15 cellular contexts compared by ENCODE assay signal in genomic region chr16:84553873-84554399, GRCh38. TPM values are rescaled to one million over a fixed set of nuclear protein-coding genes. Genes with fewer than 3 reads are reported as not detected.
A peak's percentile ranks its signal among the peaks of the same experiment; 100 is the strongest.
DNase-seq lines count a peak whose midpoint lies in the region; ATAC-seq and TF ChIP-seq lines count a peak whose summit lies in the region.
"Had no signal": no experiment of that assay in that cellular context is flagged by ENCODE, and none has a peak within 500 bp of the region (broad histone marks: within the 10 kb centered on the region; RNA-seq: fewer than 3 reads in every experiment).

No MANE protein-coding gene starts in this region.

- H3K36me3 Mint-ChIP-seq in Caco-2 (ENCODE audit: insufficient read depth, unreplicated experiment) = peaks cover 13% of the 10 kb centered on the region
- no peaks in the 10 kb centered on the region for H3K36me3 Mint-ChIP-seq in activated naive CD8-positive, alpha-beta T cell
- H3K36me3 Mint-ChIP-seq in MCF 10A (ENCODE audit: insufficient read depth, unreplicated experiment) = no peaks in the 10 kb centered on the region

- WGBS in spleen, 5 donors = 58 to 68% (median 62%) methylated on average over 8 to 11 of the region's 11 CpGs
- WGBS in esophagus squamous epithelium, 2 donors = 72 to 100% methylated on average over 2 to 11 of the region's 11 CpGs

- CTCF ChIA-PET in Caco-2 (lab: Charles Lee) = no interaction called here
- CTCF ChIA-PET in MCF 10A (lab: Yijun Ruan, JAX) = interaction anchor here (0.6 kb wide), 1 partner anchor 201 kb away, joined by 3 read pairs; no protein-coding TSS in a partner anchor

- H3K27me3 Mint-ChIP-seq in Caco-2 (ENCODE audit: insufficient read depth, unreplicated experiment) (no peaks in the 10 kb centered on the region), MCF 10A (ENCODE audit: insufficient read depth, unreplicated experiment) (no peaks in the 10 kb centered on the region)
- H3K27me3 Mint-ChIP-seq in activated naive CD8-positive, alpha-beta T cell = no peaks in the 10 kb centered on the region

- no peak for ATAC-seq in GM18502 (IDR thresholded peaks at IDR 0.05; ENCODE audit: poor library complexity, unreplicated experiment)
- ATAC-seq: esophagus mucosa, GM23338, right cardiac atrium had no signal

- H3K27ac ChIP-seq in spleen = peak overlapping the region in 6 of 8 donors; percentile 49 to 76 (median 64)
- H3K27ac ChIP-seq in esophagus squamous epithelium = peak overlapping the region in 1 of 4 donors; percentile 29
- H3K27ac ChIP-seq: cardiac muscle cell, SJCRH30 had no signal

- DNase-seq in Caco-2 (no peak), T-helper 22 cell (ENCODE audit: low read depth) (peak; percentile 48), spleen (peak; percentile 67), MCF 10A (ENCODE audit: unreplicated experiment) (no peak), esophagus squamous epithelium (lab: John Stamatoyannopoulos, UW) (no peak), islet precursor cell (no peak)
- DNase-seq: NCI-H1694, NCI-H774, right cardiac atrium, SJCRH30 had no signal

- TF ChIP-seq CTCF in Caco-2 (IDR thresholded peaks at IDR 0.05; ENCODE audit: insufficient read depth in 1 of 2, low read depth in 1 of 2, low read length in 1 of 2, severe bottlenecking in 1 of 2, unreplicated experiment in 1 of 2) (no peak), spleen (IDR thresholded peaks at IDR 0.05 in 8 of 11, conservative IDR thresholded peaks at IDR 0.05 in 3 of 11) (no peak), MCF 10A (IDR thresholded peaks at IDR 0.05; ENCODE audit: unreplicated experiment) (no peak), esophagus squamous epithelium (IDR thresholded peaks at IDR 0.05) (no peak)

- H3K27me3 ChIP-seq in Caco-2 (replicated peaks; ENCODE audit: control insufficient read depth, insufficient read depth, low read length) (no peaks in the 10 kb centered on the region), spleen (replicated peaks in 1 of 7) (no peaks in the 10 kb centered on the region), esophagus squamous epithelium (peaks cover 0 to 26% (median 0%) of the 10 kb centered on the region in 4 donors)
- H3K27me3 ChIP-seq: cardiac muscle cell, SJCRH30 had no signal

- H3K27ac Mint-ChIP-seq in Caco-2 (ENCODE audit: unreplicated experiment) (peak overlapping the region; percentile 45), MCF 10A (ENCODE audit: low read depth, unreplicated experiment) (no peak overlapping the region)
- peak overlapping the region; percentile 97 for H3K27ac Mint-ChIP-seq in activated naive CD8-positive, alpha-beta T cell
- H3K27ac Mint-ChIP-seq: GM23338 had no signal

- H3K4me1 Mint-ChIP-seq in Caco-2 (ENCODE audit: low read depth, unreplicated experiment) (peaks cover 56% of the 10 kb centered on the region), MCF 10A (ENCODE audit: insufficient read depth, unreplicated experiment) (no peaks in the 10 kb centered on the region)
- H3K4me1 Mint-ChIP-seq in activated naive CD8-positive, alpha-beta T cell (ENCODE audit: low read depth) = peaks cover 64% of the 10 kb centered on the region

- H3K4me3 ChIP-seq in Caco-2 (ENCODE audit: low read depth, low read length) (no peak overlapping the region), spleen (peak overlapping the region in 3 of 8 donors; percentile 20 to 53 (median 25)), esophagus squamous epithelium (peak overlapping the region in 1 of 4 donors; percentile 28)
- H3K4me3 ChIP-seq: cardiac muscle cell, GM23338, SJCRH30 had no signal

- intact Hi-C loops in Caco-2 (cut with micrococcal nuclease; ENCODE audit: unreplicated experiment) (no loop called here), spleen (cut with DNase I; ENCODE audit: low total_unique reads) (loop anchor here (10.0 kb wide), 1 partner anchor 61 kb away; the partner anchor contains the start of gene COTL1), MCF 10A (cut with micrococcal nuclease) (no loop called here), esophagus squamous epithelium (cut with DNase I) (no loop called here)

- no peaks in the 10 kb centered on the region for H3K36me3 ChIP-seq in Caco-2 (ENCODE audit: control insufficient read depth, insufficient read depth, low read length)
- no peaks in the 10 kb centered on the region for H3K36me3 ChIP-seq in spleen
- no peaks in the 10 kb centered on the region for H3K36me3 ChIP-seq in esophagus squamous epithelium
- H3K36me3 ChIP-seq: cardiac muscle cell, SJCRH30 had no signal

- H3K9me3 Mint-ChIP-seq in Caco-2 (ENCODE audit: unreplicated experiment) (no peaks in the 10 kb centered on the region), MCF 10A (ENCODE audit: unreplicated experiment) (no peaks in the 10 kb centered on the region)
- H3K9me3 Mint-ChIP-seq in activated naive CD8-positive, alpha-beta T cell (ENCODE audit: low read depth) = no peaks in the 10 kb centered on the region
- H3K9me3 Mint-ChIP-seq: GM23338 had no signal

- no peak for TF ChIP-seq POLR2A in spleen (IDR thresholded peaks at IDR 0.05)
- peak in 1 of 4 donors; percentile 20 for TF ChIP-seq POLR2A in esophagus squamous epithelium (IDR thresholded peaks at IDR 0.05)

- H3K4me1 ChIP-seq in Caco-2 (peaks cover 41% of the 10 kb centered on the region), spleen (peaks cover 3 to 65% (median 28%) of the 10 kb centered on the region in 6 donors), esophagus squamous epithelium (peaks cover 0 to 11% (median 0%) of the 10 kb centered on the region in 3 donors)
- H3K4me1 ChIP-seq: SJCRH30 had no signal

- POLR2A ChIA-PET in Caco-2 (lab: Charles Lee) = no interaction called here
- POLR2A ChIA-PET in MCF 10A (lab: Yijun Ruan, JAX) = no interaction called here

- no peaks in the 10 kb centered on the region for H3K9me3 ChIP-seq in Caco-2
- H3K9me3 ChIP-seq in spleen = no peaks in the 10 kb centered on the region
- no peaks in the 10 kb centered on the region for H3K9me3 ChIP-seq in esophagus squamous epithelium
- H3K9me3 ChIP-seq: SJCRH30 had no signal

- BruUV-seq in Caco-2 (replicated peaks; lab: Mats Ljungman, UMichigan) (no TSS peak), MCF 10A (replicated peaks; lab: Mats Ljungman, UMichigan) (no TSS peak)

- H3K4me3 Mint-ChIP-seq in Caco-2 (ENCODE audit: unreplicated experiment) (no peak overlapping the region), MCF 10A (ENCODE audit: unreplicated experiment) (no peak overlapping the region)
- peak overlapping the region; percentile 89 for H3K4me3 Mint-ChIP-seq in activated naive CD8-positive, alpha-beta T cell
- H3K4me3 Mint-ChIP-seq: GM23338 had no signal

RNA-seq across cellular contexts. Expression of gene MEAK7, which starts 49.5 kb away (rescaled TPM):
- 30.9 and 32.7 TPM in 2 replicates for total RNA-seq in Caco-2 (2022)
- 10 to 100 TPM in 5 of 7 donors, 1 to 10 TPM in 2; 9.4 to 14.9 (median 11.1) TPM for total RNA-seq in spleen
- polyA plus RNA-seq in spleen = 1 to 10 TPM; 1.5 to 2.7 (median 1.5) TPM
- total RNA-seq in MCF 10A (2022) = 62.3 and 66.8 TPM in 2 replicates
- 10 to 100 TPM; 20.2 to 35.9 (median 29.9) TPM for total RNA-seq in esophagus squamous epithelium

Comparison
In these comparisons a context has a peak if more than half of its experiments do, and no peak if none do; other contexts are left out.
1. DNase-seq: peak in T-helper 22 cell (single experiment) and spleen (single experiment); none in Caco-2 (0 of 2), MCF 10A (single experiment), esophagus squamous epithelium (single experiment) and islet precursor cell (single experiment).